ENCODE assay signal across 8 cellular contexts in the genomic region with DNA sequence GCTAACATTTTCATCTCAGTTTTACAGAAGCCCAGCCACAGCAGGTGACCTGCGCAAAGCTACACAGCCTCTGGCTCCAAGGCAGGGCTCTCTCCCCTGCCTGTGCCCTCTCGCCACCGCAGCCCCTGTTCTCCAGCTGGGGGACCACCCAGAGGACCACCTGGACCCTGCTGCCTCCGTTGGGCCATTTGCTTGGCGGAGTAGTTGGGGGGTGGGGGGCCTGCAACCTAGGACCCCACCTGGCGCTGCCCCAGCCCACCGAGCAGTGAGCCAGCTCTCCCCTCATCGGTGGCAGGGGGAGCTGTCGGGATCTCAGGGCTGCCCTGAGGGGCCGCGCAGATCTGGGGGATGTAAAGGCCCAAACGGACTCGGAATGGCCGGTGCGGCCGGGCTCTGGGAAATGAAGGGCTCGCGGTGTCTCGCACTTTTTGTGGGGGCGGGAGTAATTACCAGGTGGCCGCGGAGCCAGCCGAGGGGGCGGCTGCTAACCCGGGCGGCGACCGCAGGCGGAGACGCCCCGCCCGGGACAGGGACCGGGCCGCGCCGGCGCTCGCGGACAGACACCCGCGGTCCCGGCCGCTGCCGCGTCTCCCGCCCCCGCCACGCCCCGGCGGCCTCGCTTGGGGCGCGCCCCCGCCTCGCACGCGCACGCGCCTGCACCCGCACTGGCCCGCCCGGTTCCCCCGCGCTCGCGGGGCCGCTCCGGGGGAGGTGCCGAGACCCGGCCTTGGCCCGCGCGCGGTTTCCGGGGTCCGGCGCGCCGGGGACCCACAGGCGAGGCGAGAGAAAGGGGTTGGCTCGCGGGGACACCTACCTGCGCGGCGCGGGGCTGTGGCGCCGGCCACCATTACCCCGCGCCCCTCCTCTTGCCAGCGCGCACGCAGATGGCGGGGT. TPM values are rescaled to one million over a fixed set of nuclear protein-coding genes. Genes with fewer than 3 reads are reported as not detected.
DNase-seq lines count a peak whose midpoint lies in the region; ATAC-seq and TF ChIP-seq lines count a peak whose summit lies in the region.

No MANE protein-coding gene starts in this region.

- no peaks in the 10 kb centered on the region for H3K27me3 ChIP-seq in prostate gland (replicated peaks; ENCODE audit: insufficient read depth)

- H3K9me3 ChIP-seq in prostate gland: no peaks in the 10 kb centered on the region

- no peaks in the 10 kb centered on the region for H3K36me3 ChIP-seq in prostate gland

- no peaks in the 10 kb centered on the region for H3K4me1 ChIP-seq in prostate gland (replicated peaks)

- intact Hi-C loops in head of caudate nucleus (cut with DNase I): no loop called here
- intact Hi-C loops in prostate gland (cut with DNase I): no loop called here
- intact Hi-C loops in posterior vena cava (cut with DNase I): no loop called here

- ATAC-seq in GM18873 (IDR thresholded peaks at IDR 0.05; ENCODE audit: low FRiP score, unreplicated experiment): no peak

- 5% methylated on average over 61 of the region's 95 CpGs for WGBS in prostate gland

- H3K4me3 ChIP-seq in GM12875 (ENCODE audit: low read depth, low read length) (peak overlapping the region; percentile 54), LNCaP clone FGC (ENCODE audit: low read depth, low read length) (peak overlapping the region; percentile 54), prostate gland (peak overlapping the region; percentile 50)

- peak overlapping the region; percentile 51 to 63 for H3K27ac ChIP-seq in prostate gland

- no peak for DNase-seq in LNCaP clone FGC (ENCODE audit: low read depth)
- DNase-seq in activated naive CD4-positive, alpha-beta T cell treated with Interleukin-2 at 50 U/mL for 16 hours: peak; percentile 56
- DNase-seq in head of caudate nucleus: peak in 24 of 42 donors; percentile 12 to 69 (median 39)
- peak; percentile 44 for DNase-seq in prostate gland (ENCODE audit: low spot score)
- DNase-seq in posterior vena cava (ENCODE audit: low spot score): no peak
- DNase-seq in RKO (ENCODE audit: low spot score): no peak

- TF ChIP-seq CTCF in GM12875 (IDR thresholded peaks at IDR 0.05; ENCODE audit: borderline replicate concordance, insufficient read depth, low read depth, low read length): no peak
- TF ChIP-seq CTCF in LNCaP clone FGC (IDR thresholded peaks at IDR 0.05; ENCODE audit: control insufficient read depth, extremely low read depth, insufficient read depth): no peak
- no peak for TF ChIP-seq CTCF in prostate gland (IDR thresholded peaks at IDR 0.05)

- TF ChIP-seq POLR2A in prostate gland (IDR thresholded peaks at IDR 0.05): no peak

RNA-seq across cellular contexts. Expression of a gene that starts 8.6 kb away (rescaled TPM):
- total RNA-seq in prostate gland (1 to 10 TPM in 1 of 2 donors, under 1 TPM in 1; 0.87 to 3.0 TPM), posterior vena cava (1 to 10 TPM; 3.2 to 6.4 TPM)

Comparison
In these comparisons a context has a peak if more than half of its experiments do, and no peak if none do; other contexts are left out.
1. DNase-seq: peak in activated naive CD4-positive, alpha-beta T cell treated with Interleukin-2 at 50 U/mL for 16 hours (single experiment), head of caudate nucleus (24 of 42) and prostate gland (single experiment); none in LNCaP clone FGC (single experiment), posterior vena cava (single experiment) and RKO (single experiment).
2. Peak in every context shown above with its lines, with median percentiles within 50 percentile points of each other: H3K4me3 ChIP-seq.